ENCODE assay signal across 8 cellular contexts in genomic region chr7:98251844-98252639, GRCh38. TPM values are rescaled to one million over a fixed set of nuclear protein-coding genes. Genes with fewer than 3 reads are reported as not detected.
DNase-seq lines count a peak whose midpoint lies in the region; ATAC-seq and TF ChIP-seq lines count a peak whose summit lies in the region.

TECPR1 (minus strand) TSS chr7:98252232; CDS start chr7:98246146, 6,086 bp downstream.

- H3K4me1 ChIP-seq in ascending aorta (peaks cover 6 to 18% of the 10 kb centered on the region in 2 donors), aorta (ENCODE audit: control insufficient read depth in 1 of 2, insufficient read depth in 2 of 2, low read length in 2 of 2) (no peaks in the 10 kb centered on the region)

- H3K27me3 ChIP-seq in ascending aorta (no peaks in the 10 kb centered on the region), aorta (ENCODE audit: control insufficient read depth in 1 of 2, insufficient read depth in 2 of 2, low read length in 1 of 2) (no peaks in the 10 kb centered on the region)

- H3K27ac ChIP-seq in ascending aorta (peak within 1 kb of the TSS; percentile 65 to 81), aorta (ENCODE audit: low read depth in 1 of 2, low read length in 2 of 2) (peak within 1 kb of the TSS in 1 of 2 donors; percentile 39)

- peak; percentile 63 for TF ChIP-seq POLR2A in GM18505 (IDR thresholded peaks at IDR 0.05; ENCODE audit: borderline replicate concordance, extremely low read depth, insufficient read depth, insufficient read length)

- peak; percentile 45 for DNase-seq in NCI-H187 treated with DMSO at 0.1 percent for 48 hours (lab: John Stamatoyannopoulos, UW)
- peak; percentile 77 to 96 for DNase-seq in ascending aorta (ENCODE audit: low spot score in 2 of 2)
- peak; percentile 100 for DNase-seq in hepatic stellate cell (ENCODE audit: low spot score)
- peak; percentile 74 for DNase-seq in renal cortical epithelial cell (ENCODE audit: low read depth)
- peak; percentile 97 to 98 for DNase-seq in aorta

- no peak for TF ChIP-seq CTCF in ascending aorta (IDR thresholded peaks at IDR 0.05)

- intact Hi-C loops in T-helper 2 cell treated with Interferon-gamma antibody and Interleukin-4, amounts not matched to agents 100 ng/mL and 5 ng/mL, for 36 hours (cut with micrococcal nuclease), result loop anchor here (1.0 to 10.0 kb wide), 7 partner anchors 29 to 1137 kb away; partner anchors contain the start of genes ARPC1A, ASNS, BAIAP2L1 and BRI3
- intact Hi-C loops in ascending aorta (cut with DNase I) (loop anchor here (1.0 to 5.0 kb wide), 3 partner anchors 29 to 145 kb away; partner anchors contain the start of genes BRI3 and LMTK2), aorta (cut with DNase I) (loop anchor here (2.0 to 10.0 kb wide), 2 partner anchors 33 to 593 kb away; no protein-coding TSS in a partner anchor)

- ATAC-seq in GM18505 (IDR thresholded peaks at IDR 0.05; ENCODE audit: unreplicated experiment) (peak; percentile 96), HG02970 (IDR thresholded peaks at IDR 0.05; ENCODE audit: low FRiP score, unreplicated experiment) (peak; percentile 99), aorta (ENCODE audit: low FRiP score) (peak; percentile 99)

- H3K36me3 ChIP-seq in ascending aorta (peaks cover 4 to 5% of the 10 kb centered on the region in 2 donors), aorta (ENCODE audit: control insufficient read depth in 1 of 2, insufficient read depth in 2 of 2, low read length in 1 of 2) (no peaks in the 10 kb centered on the region)

- H3K9me3 ChIP-seq in ascending aorta, result no peaks in the 10 kb centered on the region
- no peaks in the 10 kb centered on the region for H3K9me3 ChIP-seq in aorta (ENCODE audit: control insufficient read depth, low read length)

- WGBS in aorta, 2 donors, result 0 to 1% methylated on average over 66 to 81 of the region's 81 CpGs

- peak within 1 kb of the TSS; percentile 80 to 90 for H3K4me3 ChIP-seq in ascending aorta
- peak within 1 kb of the TSS; percentile 75 to 80 for H3K4me3 ChIP-seq in aorta (ENCODE audit: low read length in 2 of 2)

RNA-seq across cellular contexts. Expression of gene TECPR1, which starts in this region (rescaled TPM):
- total RNA-seq in T-helper 2 cell treated with Interferon-gamma antibody and Interleukin-4, amounts not matched to agents 100 ng/mL and 5 ng/mL, for 36 hours, result 68.7 and 73.7 TPM in 2 replicates
- total RNA-seq in ascending aorta (28.1 TPM), renal cortical epithelial cell (19.6 and 22.0 TPM in 2 replicates), aorta (10 to 100 TPM; 33.8 to 48.0 TPM)
- polyA plus RNA-seq in aorta, result 10 to 100 TPM; 16.0 to 24.7 TPM

Comparison
In these comparisons a context has a peak if more than half of its experiments do, and no peak if none do; other contexts are left out.
1. DNase-seq: peak in every context shown above with its lines; median percentile 100 in hepatic stellate cell; 98 in aorta; 86 in ascending aorta; 74 in renal cortical epithelial cell; 45 in NCI-H187 treated with DMSO at 0.1 percent for 48 hours.